Comparison of ENCODE assay signal across 7 cellular contexts in the genomic region with DNA sequence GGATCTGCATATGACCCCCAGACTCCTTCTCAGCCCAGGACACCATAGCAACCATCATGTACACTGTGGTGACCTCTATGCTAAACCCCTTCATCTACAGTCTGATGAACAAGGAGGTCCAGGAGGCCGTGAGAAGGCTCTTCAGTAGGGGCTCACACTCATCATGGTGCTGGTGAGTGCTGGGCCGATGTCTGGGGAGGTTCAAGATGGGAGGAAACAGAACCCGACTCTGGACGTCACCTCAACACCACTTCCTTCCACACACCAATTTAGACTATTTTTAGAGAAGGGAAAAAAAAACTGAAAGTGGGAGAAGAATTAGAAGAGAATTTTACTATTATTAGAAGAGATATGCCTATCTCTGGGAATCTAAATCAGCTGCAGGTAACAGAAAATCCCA. TPM values are rescaled to one million over a fixed set of nuclear protein-coding genes. Genes with fewer than 3 reads are reported as not detected.
DNase-seq lines count a peak whose midpoint lies in the region; ATAC-seq, FAIRE-seq and TF ChIP-seq lines count a peak whose summit lies in the region.
"Not testable (repeated sequence)": the region's sequence is repeated elsewhere in the genome, so short reads cannot be mapped to it uniquely, and the experiment has no call there.

No MANE protein-coding gene starts in this region.

- POLR2A ChIA-PET in T-cell (lab: Charles Lee); activated CD4-positive, alpha-beta memory T cell treated with anti-CD3 and anti-CD28 coated beads, Interleukin-2, amount 10 ng/mL, durations not matched to agents 7 days and 5 days (lab: Charles Lee); GM12878 (lab: Charles Lee): not testable (repeated sequence)

- not testable (repeated sequence) for H3K9me3 Mint-ChIP-seq in T-cell; activated CD4-positive, alpha-beta memory T cell treated with anti-CD3 and anti-CD28 coated beads, Interleukin-2, amount 10 ng/mL, durations not matched to agents 7 days and 5 days; activated T-cell treated with anti-CD3 and anti-CD28 coated beads, Interleukin-2, amount 50 U/mL, for 72 hours; activated naive CD4-positive, alpha-beta T cell treated with anti-CD3 and anti-CD28 coated beads, Interleukin-2, amount 50 U/mL, for 24 hours; memory B cell; stimulated activated effector memory CD8-positive, alpha-beta T cell treated with anti-CD3 and anti-CD28 coated beads, Interleukin-12 subunit alpha, Interleukin-12 subunit beta, amount 100 ng/mL, for 72 hours

- H3K9me3 ChIP-seq in GM12878 (replicated peaks; ENCODE audit: control insufficient read depth, insufficient read depth, low read length): not testable (repeated sequence)

- TF ChIP-seq POLR2A in GM12878 (IDR thresholded peaks at IDR 0.05; ENCODE audit: low read depth, low read length): not testable (repeated sequence)

- not testable (repeated sequence) for H3K27ac ChIP-seq in GM12878 (ENCODE audit: control insufficient read depth, insufficient read depth)

- not testable (repeated sequence) for DNase-seq in T-cell; activated CD4-positive, alpha-beta memory T cell treated with anti-CD3 and anti-CD28 coated beads, Interleukin-2, amount 10 ng/mL, durations not matched to agents 7 days and 5 days; activated T-cell treated with anti-CD3 and anti-CD28 coated beads, Interleukin-2, amount 50 U/mL, for 72 hours; GM12878 (ENCODE audit: low read depth, low spot score); memory B cell (ENCODE audit: low spot score in 2 of 2); stimulated activated effector memory CD8-positive, alpha-beta T cell treated with anti-CD3 and anti-CD28 coated beads, Interleukin-12 subunit alpha, Interleukin-12 subunit beta, amount 100 ng/mL, for 72 hours (ENCODE audit: low spot score in 2 of 2)

- not testable (repeated sequence) for H3K4me1 ChIP-seq in GM12878 (ENCODE audit: control insufficient read depth, insufficient read depth, low read length)

- not testable (repeated sequence) for H3K36me3 Mint-ChIP-seq in T-cell; activated CD4-positive, alpha-beta memory T cell treated with anti-CD3 and anti-CD28 coated beads, Interleukin-2, amount 10 ng/mL, durations not matched to agents 7 days and 5 days (ENCODE audit: low read depth); activated T-cell treated with anti-CD3 and anti-CD28 coated beads, Interleukin-2, amount 50 U/mL, for 72 hours (ENCODE audit: insufficient read depth in 2 of 2); activated naive CD4-positive, alpha-beta T cell treated with anti-CD3 and anti-CD28 coated beads, Interleukin-2, amount 50 U/mL, for 24 hours; memory B cell; stimulated activated effector memory CD8-positive, alpha-beta T cell treated with anti-CD3 and anti-CD28 coated beads, Interleukin-12 subunit alpha, Interleukin-12 subunit beta, amount 100 ng/mL, for 72 hours

- not testable (repeated sequence) for H2AFZ ChIP-seq in GM12878 (ENCODE audit: control insufficient read depth, low read depth, low read length)

- not testable (repeated sequence) for H3K9ac ChIP-seq in GM12878 (ENCODE audit: control insufficient read depth, insufficient read depth, low read length)

- BruUV-seq in GM12878 (replicated peaks; lab: Mats Ljungman, UMichigan): not testable (repeated sequence)

- not testable (repeated sequence) for H3K4me3 ChIP-seq in GM12878

- peak overlapping the region; percentile 68 to 72 for H3K27ac Mint-ChIP-seq in T-cell
- H3K27ac Mint-ChIP-seq in activated CD4-positive, alpha-beta memory T cell treated with anti-CD3 and anti-CD28 coated beads, Interleukin-2, amount 10 ng/mL, durations not matched to agents 7 days and 5 days: peak overlapping the region; percentile 75
- peak overlapping the region; percentile 95 for H3K27ac Mint-ChIP-seq in activated T-cell treated with anti-CD3 and anti-CD28 coated beads, Interleukin-2, amount 50 U/mL, for 72 hours
- H3K27ac Mint-ChIP-seq in activated naive CD4-positive, alpha-beta T cell treated with anti-CD3 and anti-CD28 coated beads, Interleukin-2, amount 50 U/mL, for 24 hours: peak overlapping the region; percentile 92
- not testable (repeated sequence) for H3K27ac Mint-ChIP-seq in memory B cell
- peak overlapping the region; percentile 15 for H3K27ac Mint-ChIP-seq in stimulated activated effector memory CD8-positive, alpha-beta T cell treated with anti-CD3 and anti-CD28 coated beads, Interleukin-12 subunit alpha, Interleukin-12 subunit beta, amount 100 ng/mL, for 72 hours

- not testable (repeated sequence) for H3K27me3 Mint-ChIP-seq in T-cell; activated CD4-positive, alpha-beta memory T cell treated with anti-CD3 and anti-CD28 coated beads, Interleukin-2, amount 10 ng/mL, durations not matched to agents 7 days and 5 days; activated T-cell treated with anti-CD3 and anti-CD28 coated beads, Interleukin-2, amount 50 U/mL, for 72 hours (ENCODE audit: low read depth); activated naive CD4-positive, alpha-beta T cell treated with anti-CD3 and anti-CD28 coated beads, Interleukin-2, amount 50 U/mL, for 24 hours; memory B cell

- CTCF ChIA-PET in T-cell (lab: Charles Lee); activated CD4-positive, alpha-beta memory T cell treated with anti-CD3 and anti-CD28 coated beads, Interleukin-2, amount 10 ng/mL, durations not matched to agents 7 days and 5 days (lab: Charles Lee); GM12878 (lab: Yijun Ruan, JAX): not testable (repeated sequence)

- not testable (repeated sequence) for TF ChIP-seq RAD21 in GM12878 (IDR thresholded peaks at IDR 0.05; ENCODE audit: insufficient read depth, low read depth, low read length)

- RAD21 ChIA-PET in GM12878 (lab: Charles Lee; ENCODE audit: unreplicated experiment): not testable (repeated sequence)

- not testable (repeated sequence) for H3K27me3 ChIP-seq in GM12878 (replicated peaks in 1 of 2; ENCODE audit: control insufficient read depth in 2 of 2, insufficient read depth in 2 of 2, low read length in 1 of 2)

- 0% methylated on average over 2 of the region's 4 CpGs for WGBS in GM12878 (ENCODE audit: insufficient coverage, insufficient replicate concordance, low lambda C conversion rate, missing lambda C conversion rate)

- not testable (repeated sequence) for H4K20me1 ChIP-seq in GM12878 (ENCODE audit: control insufficient read depth, insufficient read depth)

- FAIRE-seq in GM12878 (lab: Jason Lieb, UNC): peak; percentile 52

- TF ChIP-seq CTCF in GM12878 (IDR thresholded peaks at IDR 0.05 in 2 of 3, conservative IDR thresholded peaks at IDR 0.05 in 1 of 3; ENCODE audit: control insufficient read depth in 2 of 3, extremely low read depth in 1 of 3, insufficient read depth in 1 of 3, low read depth in 3 of 3, low read length in 3 of 3): not testable (repeated sequence)

- in situ Hi-C loops in GM12878 (cut with MboI): not testable (repeated sequence)

- H3K79me2 ChIP-seq in GM12878 (ENCODE audit: control insufficient read depth, insufficient read depth, low read length): not testable (repeated sequence)

- not testable (repeated sequence) for TF ChIP-seq EP300 in GM12878 (IDR thresholded peaks at IDR 0.05; ENCODE audit: borderline replicate concordance in 1 of 2, control insufficient read depth in 1 of 2, low read depth in 2 of 2, low read length in 2 of 2)

- SMC1A ChIA-PET in GM12878 (lab: Charles Lee; ENCODE audit: uncharacterized antibody, unreplicated experiment): not testable (repeated sequence)

- H3K4me1 Mint-ChIP-seq in T-cell: peaks cover 17 to 33% (median 22%) of the 10 kb centered on the region in 3 donors
- peaks cover 21% of the 10 kb centered on the region for H3K4me1 Mint-ChIP-seq in activated CD4-positive, alpha-beta memory T cell treated with anti-CD3 and anti-CD28 coated beads, Interleukin-2, amount 10 ng/mL, durations not matched to agents 7 days and 5 days
- H3K4me1 Mint-ChIP-seq in activated T-cell treated with anti-CD3 and anti-CD28 coated beads, Interleukin-2, amount 50 U/mL, for 72 hours (ENCODE audit: low read depth): peaks cover 18% of the 10 kb centered on the region
- H3K4me1 Mint-ChIP-seq in activated naive CD4-positive, alpha-beta T cell treated with anti-CD3 and anti-CD28 coated beads, Interleukin-2, amount 50 U/mL, for 24 hours: peaks cover 21% of the 10 kb centered on the region
- not testable (repeated sequence) for H3K4me1 Mint-ChIP-seq in memory B cell
- H3K4me1 Mint-ChIP-seq in stimulated activated effector memory CD8-positive, alpha-beta T cell treated with anti-CD3 and anti-CD28 coated beads, Interleukin-12 subunit alpha, Interleukin-12 subunit beta, amount 100 ng/mL, for 72 hours: peaks cover 15% of the 10 kb centered on the region

- H3K36me3 ChIP-seq in GM12878 (ENCODE audit: control insufficient read depth in 2 of 2, insufficient read depth in 2 of 2, low read length in 1 of 2): not testable (repeated sequence)

- ATAC-seq in T-cell (replicated peaks in 1 of 4): peak in 1 of 4 experiments; percentile 63
- not testable (repeated sequence) for ATAC-seq in activated T-cell treated with anti-CD3 and anti-CD28 coated beads, Interleukin-2, amount 50 U/mL, for 72 hours (replicated peaks in 1 of 2); GM12878
- peak; percentile 59 for ATAC-seq in memory B cell (ENCODE audit: low read depth)
- peak; percentile 24 for ATAC-seq in stimulated activated effector memory CD8-positive, alpha-beta T cell treated with anti-CD3 and anti-CD28 coated beads, Interleukin-12 subunit alpha, Interleukin-12 subunit beta, amount 100 ng/mL, for 72 hours

- intact Hi-C loops in GM12878 (cut with micrococcal nuclease; ENCODE audit: unreplicated experiment): not testable (repeated sequence)

- peak overlapping the region; percentile 1 to 75 (median 41) for H3K4me3 Mint-ChIP-seq in T-cell
- peak overlapping the region; percentile 69 for H3K4me3 Mint-ChIP-seq in activated CD4-positive, alpha-beta memory T cell treated with anti-CD3 and anti-CD28 coated beads, Interleukin-2, amount 10 ng/mL, durations not matched to agents 7 days and 5 days
- peak overlapping the region; percentile 70 to 90 for H3K4me3 Mint-ChIP-seq in activated T-cell treated with anti-CD3 and anti-CD28 coated beads, Interleukin-2, amount 50 U/mL, for 72 hours
- H3K4me3 Mint-ChIP-seq in activated naive CD4-positive, alpha-beta T cell treated with anti-CD3 and anti-CD28 coated beads, Interleukin-2, amount 50 U/mL, for 24 hours: peak overlapping the region; percentile 68
- peak overlapping the region; percentile 18 for H3K4me3 Mint-ChIP-seq in memory B cell
- H3K4me3 Mint-ChIP-seq in stimulated activated effector memory CD8-positive, alpha-beta T cell treated with anti-CD3 and anti-CD28 coated beads, Interleukin-12 subunit alpha, Interleukin-12 subunit beta, amount 100 ng/mL, for 72 hours: peak overlapping the region; percentile 66

- not testable (repeated sequence) for H3K4me2 ChIP-seq in GM12878 (ENCODE audit: control insufficient read depth, insufficient read depth)

RNA-seq across cellular contexts. Expression of a gene that starts 39.1 kb away (rescaled TPM):
- total RNA-seq in T-cell: 10 to 100 TPM; 60.3 to 91.2 (median 84.9) TPM
- 100 to 1,000 TPM; 105 to 107 TPM for total RNA-seq in activated CD4-positive, alpha-beta memory T cell treated with anti-CD3 and anti-CD28 coated beads, Interleukin-2, amount 10 ng/mL, durations not matched to agents 7 days and 5 days
- 10 to 100 TPM; 47.8 to 67.8 TPM for total RNA-seq in activated T-cell treated with anti-CD3 and anti-CD28 coated beads, Interleukin-2, amount 50 U/mL, for 72 hours
- total RNA-seq in GM12878 (2013; cell fraction: nucleolus; rRNA removed): 55.0 and 58.9 TPM in 2 replicates
- 82.7 and 84.0 TPM in 2 replicates for total RNA-seq in GM12878 (2014; rRNA removed)
- 76.6 and 80.9 TPM in 2 replicates for total RNA-seq in GM12878 (2014; rRNA removed; fragmentation: Illumina TruSeq; extraction: Trizol)
- 82.7 and 82.9 TPM in 2 replicates for total RNA-seq in GM12878 (2021)
- 51.0 TPM for polyA plus RNA-seq in GM12878 (2011; ENCODE audit: low read depth)
- polyA plus RNA-seq in GM12878 (2011; rRNA removed): 195 and 207 TPM in 2 replicates
- 131 and 135 TPM in 2 replicates for polyA plus RNA-seq in GM12878 (2011; cell fraction: cytosol; rRNA removed)
- polyA plus RNA-seq in GM12878 (2011; cell fraction: nucleus; rRNA removed): 58.6 and 71.6 TPM in 2 replicates
- polyA plus RNA-seq in GM12878 (2012): 38.4 and 55.1 TPM in 2 replicates
- 74.2 and 90.0 TPM in 2 replicates for polyA plus RNA-seq in GM12878 (2014; fragmentation: Illumina TruSeq; extraction: Trizol)
- 10 to 100 TPM; 40.2 to 48.7 TPM for polyA plus RNA-seq in GM12878 (2014; fragmentation: Nextera tagmentation; extraction: Ambion mirVana)
- polyA plus RNA-seq in GM12878 (2014; rRNA removed): 95.4 and 99.3 TPM in 2 replicates
- polyA plus RNA-seq in GM12878 (2016; fragmentation: Nextera tagmentation; extraction: Ambion mirVana): 100 to 1,000 TPM; 121 to 128 TPM
- polyA minus RNA-seq in GM12878 (2011; rRNA and poly(A)+ RNA removed): 149 and 192 TPM in 2 replicates
- polyA minus RNA-seq in GM12878 (2011; cell fraction: cytosol; rRNA and poly(A)+ RNA removed): 28.1 and 32.6 TPM in 2 replicates
- 25.9 and 38.2 TPM in 2 replicates for polyA minus RNA-seq in GM12878 (2011; cell fraction: nucleus; rRNA and poly(A)+ RNA removed)

Comparison
In these comparisons a context has a peak if more than half of its experiments do, and no peak if none do; other contexts are left out.
1. H3K4me3 Mint-ChIP-seq: peak in every context shown above with its lines; median percentile 80 in activated T-cell treated with anti-CD3 and anti-CD28 coated beads, Interleukin-2, amount 50 U/mL, for 72 hours; 69 in activated CD4-positive, alpha-beta memory T cell treated with anti-CD3 and anti-CD28 coated beads, Interleukin-2, amount 10 ng/mL, durations not matched to agents 7 days and 5 days; 68 in activated naive CD4-positive, alpha-beta T cell treated with anti-CD3 and anti-CD28 coated beads, Interleukin-2, amount 50 U/mL, for 24 hours; 66 in stimulated activated effector memory CD8-positive, alpha-beta T cell treated with anti-CD3 and anti-CD28 coated beads, Interleukin-12 subunit alpha, Interleukin-12 subunit beta, amount 100 ng/mL, for 72 hours; 41 in T-cell; 18 in memory B cell.